30 cellular contexts compared by ENCODE assay signal in the genomic region with DNA sequence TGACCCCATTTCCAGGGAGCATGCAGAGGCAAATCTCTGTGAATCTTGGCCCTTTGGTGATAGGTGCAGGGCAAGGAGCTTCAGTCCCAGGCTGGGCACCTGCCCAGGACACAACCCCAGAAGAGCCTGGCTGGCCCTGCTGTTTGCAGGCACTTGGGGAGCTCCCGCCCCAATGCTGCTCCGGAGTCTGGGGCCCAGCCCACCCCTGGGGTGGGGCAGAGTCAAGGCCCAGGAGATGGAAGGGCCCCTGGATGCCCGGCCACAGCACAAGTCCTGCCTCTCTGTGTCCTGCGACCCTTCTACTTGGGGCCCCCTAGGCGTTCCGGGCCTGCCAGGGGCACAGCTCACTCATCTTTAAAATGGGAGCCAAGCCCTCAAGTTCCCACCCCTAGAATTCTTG. TPM values are rescaled to one million over a fixed set of nuclear protein-coding genes. Genes with fewer than 3 reads are reported as not detected.
DNase-seq lines count a peak whose midpoint lies in the region; ATAC-seq and TF ChIP-seq lines count a peak whose summit lies in the region.
"Had no signal": no experiment of that assay in that cellular context is flagged by ENCODE, and none has a peak within 500 bp of the region (broad histone marks: within the 10 kb centered on the region; RNA-seq: fewer than 3 reads in every experiment).

No MANE protein-coding gene starts in this region.

- H3K9me3 ChIP-seq in BLaER1 treated with 17β-estradiol and CSF1 and Interleukin-3, amounts not matched to agents 10 nM and 100 nM (replicated peaks in 1 of 11), result peaks cover 10 to 34% (median 19%) of the 10 kb centered on the region in 11 experiments; a peak in 20 of 22 replicates
- no peaks in the 10 kb centered on the region for H3K9me3 ChIP-seq in Peyer's patch
- H3K9me3 ChIP-seq in spleen, result no peaks in the 10 kb centered on the region
- H3K9me3 ChIP-seq: gastroesophageal sphincter, stomach had no signal

- H3K27me3 ChIP-seq in BLaER1 treated with 17β-estradiol and CSF1 and Interleukin-3, amounts not matched to agents 10 nM and 100 nM, result peaks cover 0 to 24% (median 0%) of the 10 kb centered on the region in 11 experiments; a peak in 6 of 22 replicates
- no peaks in the 10 kb centered on the region for H3K27me3 ChIP-seq in Peyer's patch
- H3K27me3 ChIP-seq in spleen (replicated peaks in 1 of 7), result no peaks in the 10 kb centered on the region
- H3K27me3 ChIP-seq: brain microvascular endothelial cell, gastroesophageal sphincter, hepatocyte, stomach, tibial nerve had no signal

- intact Hi-C loops in left colon (cut with DNase I, micrococcal nuclease), result no loop called here
- intact Hi-C loops in spleen (cut with DNase I; ENCODE audit: low total_unique reads), result no loop called here

- peaks cover 17 to 76% (median 67%) of the 10 kb centered on the region in 10 experiments for H3K4me1 ChIP-seq in BLaER1 treated with 17β-estradiol and CSF1 and Interleukin-3, amounts not matched to agents 10 nM and 100 nM
- H3K4me1 ChIP-seq in Peyer's patch, result no peaks in the 10 kb centered on the region
- H3K4me1 ChIP-seq in spleen, result no peaks in the 10 kb centered on the region

- 69 to 91% (median 81%) methylated on average over 2 to 6 of the region's 6 CpGs for WGBS in spleen, 5 donors

- no peak for TF ChIP-seq POLR2A in Peyer's patch (IDR thresholded peaks at IDR 0.05)
- TF ChIP-seq POLR2A in spleen (IDR thresholded peaks at IDR 0.05), result no peak

- peak overlapping the region in 9 of 11 experiments; percentile 6 to 82 (median 76); a peak in 17 of 22 replicates for H3K4me2 ChIP-seq in BLaER1 treated with 17β-estradiol and CSF1 and Interleukin-3, amounts not matched to agents 10 nM and 100 nM
- H3K4me2 ChIP-seq: hepatocyte, smooth muscle cell had no signal

- H3K27ac ChIP-seq in BLaER1 treated with 17β-estradiol and CSF1 and Interleukin-3, amounts not matched to agents 10 nM and 100 nM, result no peak overlapping the region
- H3K27ac ChIP-seq in Peyer's patch (no peak overlapping the region), spleen (no peak overlapping the region)
- H3K27ac ChIP-seq: brain microvascular endothelial cell, C4-2B, gastroesophageal sphincter, hepatocyte had no signal

- H3K36me3 ChIP-seq in BLaER1 treated with 17β-estradiol and CSF1 and Interleukin-3, amounts not matched to agents 10 nM and 100 nM, result peaks cover 0 to 17% (median 0%) of the 10 kb centered on the region in 11 experiments; a peak in 8 of 22 replicates
- H3K36me3 ChIP-seq in Peyer's patch (peaks cover 0 to 31% (median 0%) of the 10 kb centered on the region in 3 donors), spleen (peaks cover 0 to 40% (median 7%) of the 10 kb centered on the region in 6 donors)

- no peak overlapping the region for H3K4me3 ChIP-seq in BLaER1 treated with 17β-estradiol and CSF1 and Interleukin-3, amounts not matched to agents 10 nM and 100 nM
- H3K4me3 ChIP-seq in Peyer's patch, result no peak overlapping the region
- no peak overlapping the region for H3K4me3 ChIP-seq in spleen
- H3K4me3 ChIP-seq: gastroesophageal sphincter, hepatocyte, smooth muscle cell, stomach, tibial nerve had no signal

- peaks cover 0 to 24% (median 3%) of the 10 kb centered on the region in 11 experiments; a peak in 9 of 22 replicates for H4K20me1 ChIP-seq in BLaER1 treated with 17β-estradiol and CSF1 and Interleukin-3, amounts not matched to agents 10 nM and 100 nM

- peak; percentile 19 for ATAC-seq in left colon
- ATAC-seq in HG03039 (IDR thresholded peaks at IDR 0.05; ENCODE audit: unreplicated experiment), result no peak
- ATAC-seq in HG03460 (IDR thresholded peaks at IDR 0.05; ENCODE audit: unreplicated experiment), result no peak
- ATAC-seq: HCT116, left lobe of liver had no signal

- peak in 2 of 3 donors; percentile 34 to 45 for DNase-seq in Peyer's patch
- DNase-seq in left colon, result peak; percentile 2 to 21
- DNase-seq in spleen, result peak; percentile 53
- DNase-seq in HuH-7.5 (ENCODE audit: low spot score), result no peak
- DNase-seq: activated CD4-positive, alpha-beta memory T cell treated with anti-CD3 and anti-CD28 coated beads for 36 hours; activated CD4-positive, alpha-beta T cell treated with anti-CD3 and anti-CD28 coated beads for 1 hour; activated CD8-positive, alpha-beta memory T cell treated with anti-CD3 and anti-CD28 coated beads, Interleukin-2, amount 50 U/mL, for 48 hours; activated naive CD4-positive, alpha-beta T cell treated with anti-CD3 and anti-CD28 coated beads for 36 hours; brain microvascular endothelial cell; DMS79 treated with DMSO at 0.1 percent for 48 hours; GF-D8; Kasumi-1; NCI-H1417 treated with DMSO at 0.1 percent for 48 hours; NCI-H2029 treated with DMSO at 0.1 percent for 48 hours; NCI-H2227 treated with DMSO at 0.1 percent for 48 hours; NCI-H526; NK-92 treated with Interleukin-12 subunit alpha and Interleukin-12 subunit beta, amount 100 ng/mL, for 24 hours; SHP77 treated with DMSO at 0.1 percent for 48 hours; stimulated activated CD4-positive, alpha-beta T cell treated with anti-CD3 and anti-CD28 coated beads, Interleukin-1b, Interleukin-23, amount 100 ng/mL, for 48 hours; stomach had no signal

- TF ChIP-seq CTCF in Peyer's patch (IDR thresholded peaks at IDR 0.05) (no peak), spleen (IDR thresholded peaks at IDR 0.05 in 8 of 11, conservative IDR thresholded peaks at IDR 0.05 in 3 of 11) (no peak)

- H3K9ac ChIP-seq in BLaER1 treated with 17β-estradiol and CSF1 and Interleukin-3, amounts not matched to agents 10 nM and 100 nM, result 0 out of 22 replicates have a peak overlapping the region, but pooled peaks of 1 of the 11 experiments have one; percentile 3

RNA-seq across cellular contexts. Expression of gene PDGFA, which starts 24.7 kb away (rescaled TPM):
- total RNA-seq in Peyer's patch (10 to 100 TPM in 3 of 4 donors, 1 to 10 TPM in 1; 5.8 to 97.8 (median 59.4) TPM), left colon (10 to 100 TPM; 58.7 to 80.2 TPM), spleen (10 to 100 TPM; 16.1 to 49.5 (median 24.5) TPM)
- 10 to 100 TPM in 1 of 3 donors, 1 to 10 TPM in 2; 6.1 to 16.8 (median 9.9) TPM for polyA plus RNA-seq in spleen
